Comparison of ENCODE assay signal across 13 cellular contexts in the genomic region with DNA sequence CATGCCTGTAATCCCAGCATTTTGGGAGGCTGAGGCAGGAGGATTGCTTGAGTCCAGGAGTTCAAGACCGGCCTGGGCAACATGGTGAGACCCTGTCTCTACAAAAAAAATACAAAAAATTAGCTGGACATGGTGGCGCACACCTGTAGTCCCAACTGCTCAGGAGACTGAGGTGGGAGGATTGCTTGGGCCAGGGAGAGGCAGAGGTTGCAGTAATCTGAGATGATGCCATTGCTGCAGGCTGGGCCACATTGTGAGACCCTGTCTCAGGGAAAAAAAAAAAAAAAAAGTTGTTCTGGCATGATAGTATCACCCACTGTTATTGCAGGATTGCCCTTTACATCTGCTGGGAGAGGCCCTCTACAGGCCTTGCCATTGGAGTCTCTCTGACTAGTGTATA. TPM values are rescaled to one million over a fixed set of nuclear protein-coding genes. Genes with fewer than 3 reads are reported as not detected.
DNase-seq lines count a peak whose midpoint lies in the region; ATAC-seq and TF ChIP-seq lines count a peak whose summit lies in the region.
"Had no signal": no experiment of that assay in that cellular context is flagged by ENCODE, and none has a peak within 500 bp of the region (broad histone marks: within the 10 kb centered on the region; RNA-seq: fewer than 3 reads in every experiment).

No MANE protein-coding gene starts in this region.

- POLR2A ChIA-PET in activated CD4-positive, alpha-beta T cell treated with anti-CD3 and anti-CD28 coated beads, Interleukin-2, amount 10 ng/mL, durations not matched to agents 7 days and 5 days (lab: Charles Lee) = no interaction called here
- POLR2A ChIA-PET in WTC11 (lab: Charles Lee) = no interaction called here

- no peaks in the 10 kb centered on the region for H3K27me3 Mint-ChIP-seq in activated CD4-positive, alpha-beta T cell treated with anti-CD3 and anti-CD28 coated beads, Interleukin-2, amount 10 ng/mL, durations not matched to agents 7 days and 5 days
- no peaks in the 10 kb centered on the region; the same call in 1 of the 2 replicates for H3K27me3 Mint-ChIP-seq in WTC11 (ENCODE audit: low read depth)

- no peak overlapping the region for H3K4me3 ChIP-seq in LNCaP clone FGC (ENCODE audit: low read depth, low read length)
- H3K4me3 ChIP-seq: SJCRH30 had no signal

- H3K4me3 Mint-ChIP-seq in activated CD4-positive, alpha-beta T cell treated with anti-CD3 and anti-CD28 coated beads, Interleukin-2, amount 10 ng/mL, durations not matched to agents 7 days and 5 days = no peak overlapping the region
- no peak overlapping the region for H3K4me3 Mint-ChIP-seq in WTC11

- H3K4me1 Mint-ChIP-seq in activated CD4-positive, alpha-beta T cell treated with anti-CD3 and anti-CD28 coated beads, Interleukin-2, amount 10 ng/mL, durations not matched to agents 7 days and 5 days = peaks cover 16% of the 10 kb centered on the region
- H3K4me1 Mint-ChIP-seq in WTC11 = peaks cover 27% of the 10 kb centered on the region

- peak overlapping the region; percentile 33 for H3K27ac Mint-ChIP-seq in activated CD4-positive, alpha-beta T cell treated with anti-CD3 and anti-CD28 coated beads, Interleukin-2, amount 10 ng/mL, durations not matched to agents 7 days and 5 days
- no peak overlapping the region for H3K27ac Mint-ChIP-seq in WTC11

- TF ChIP-seq CTCF in LNCaP clone FGC (IDR thresholded peaks at IDR 0.05; ENCODE audit: control insufficient read depth, extremely low read depth, insufficient read depth) (0 out of 2 replicates have a peak, but pooled peaks have one; percentile 1), WTC11 (IDR thresholded peaks at IDR 0.05) (no peak)

- CTCF ChIA-PET in activated CD4-positive, alpha-beta T cell treated with anti-CD3 and anti-CD28 coated beads, Interleukin-2, amount 10 ng/mL, durations not matched to agents 7 days and 5 days (lab: Charles Lee) = no interaction called here
- CTCF ChIA-PET in WTC11 (lab: Charles Lee) = no interaction called here

- H3K9me3 Mint-ChIP-seq in activated CD4-positive, alpha-beta T cell treated with anti-CD3 and anti-CD28 coated beads, Interleukin-2, amount 10 ng/mL, durations not matched to agents 7 days and 5 days = no peaks in the 10 kb centered on the region
- no peaks in the 10 kb centered on the region for H3K9me3 Mint-ChIP-seq in WTC11

- no peak for DNase-seq in activated CD4-positive, alpha-beta T cell treated with anti-CD3 and anti-CD28 coated beads, Interleukin-2, amount 10 ng/mL, durations not matched to agents 7 days and 5 days
- DNase-seq in activated CD4-positive, alpha-beta T cell treated with anti-CD3 and anti-CD28 coated beads for 1 hour = no peak
- DNase-seq in LNCaP clone FGC (ENCODE audit: low read depth) (no peak), WTC11 (ENCODE audit: low spot score) (no peak), posterior cingulate gyrus (no peak), NCI-H69 (lab: John Stamatoyannopoulos, UW) (no peak)
- no peak for DNase-seq in stimulated activated CD4-positive, alpha-beta T cell treated with anti-CD3 and anti-CD28 coated beads, Interleukin-4, amount 100 ng/mL, for 1 hour
- DNase-seq: C1 segment of cervical spinal cord, DMS79 treated with DMSO at 0.1 percent for 48 hours, NCI-H187 treated with DMSO at 0.1 percent for 48 hours, NCI-H510A treated with DMSO at 0.1 percent for 48 hours, SJCRH30 had no signal

- intact Hi-C loops in posterior cingulate gyrus (cut with DNase I) = no loop called here

- ATAC-seq in WTC11 = no peak
- no peak for ATAC-seq in GM21717 (IDR thresholded peaks at IDR 0.05; ENCODE audit: unreplicated experiment)

- H3K36me3 Mint-ChIP-seq in activated CD4-positive, alpha-beta T cell treated with anti-CD3 and anti-CD28 coated beads, Interleukin-2, amount 10 ng/mL, durations not matched to agents 7 days and 5 days (ENCODE audit: low read depth) = peaks cover 22% of the 10 kb centered on the region
- peaks cover 34% of the 10 kb centered on the region for H3K36me3 Mint-ChIP-seq in WTC11

TF ChIP-seq in WTC11, 78 proteins besides CTCF, POLR2A, EP300 and RAD21:
- TF ChIP-seq, protein P1, sequence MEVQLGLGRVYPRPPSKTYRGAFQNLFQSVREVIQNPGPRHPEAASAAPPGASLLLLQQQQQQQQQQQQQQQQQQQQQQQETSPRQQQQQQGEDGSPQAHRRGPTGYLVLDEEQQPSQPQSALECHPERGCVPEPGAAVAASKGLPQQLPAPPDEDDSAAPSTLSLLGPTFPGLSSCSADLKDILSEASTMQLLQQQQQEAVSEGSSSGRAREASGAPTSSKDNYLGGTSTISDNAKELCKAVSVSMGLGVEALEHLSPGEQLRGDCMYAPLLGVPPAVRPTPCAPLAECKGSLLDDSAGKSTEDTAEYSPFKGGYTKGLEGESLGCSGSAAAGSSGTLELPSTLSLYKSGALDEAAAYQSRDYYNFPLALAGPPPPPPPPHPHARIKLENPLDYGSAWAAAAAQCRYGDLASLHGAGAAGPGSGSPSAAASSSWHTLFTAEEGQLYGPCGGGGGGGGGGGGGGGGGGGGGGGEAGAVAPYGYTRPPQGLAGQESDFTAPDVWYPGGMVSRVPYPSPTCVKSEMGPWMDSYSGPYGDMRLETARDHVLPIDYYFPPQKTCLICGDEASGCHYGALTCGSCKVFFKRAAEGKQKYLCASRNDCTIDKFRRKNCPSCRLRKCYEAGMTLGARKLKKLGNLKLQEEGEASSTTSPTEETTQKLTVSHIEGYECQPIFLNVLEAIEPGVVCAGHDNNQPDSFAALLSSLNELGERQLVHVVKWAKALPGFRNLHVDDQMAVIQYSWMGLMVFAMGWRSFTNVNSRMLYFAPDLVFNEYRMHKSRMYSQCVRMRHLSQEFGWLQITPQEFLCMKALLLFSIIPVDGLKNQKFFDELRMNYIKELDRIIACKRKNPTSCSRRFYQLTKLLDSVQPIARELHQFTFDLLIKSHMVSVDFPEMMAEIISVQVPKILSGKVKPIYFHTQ (CRISPR knock-in tag; IDR thresholded peaks at IDR 0.05) = no peak
- TF ChIP-seq ZNF121 (CRISPR knock-in tag; IDR thresholded peaks at IDR 0.05) = peak; percentile 57
- TF ChIP-seq, protein P2, sequence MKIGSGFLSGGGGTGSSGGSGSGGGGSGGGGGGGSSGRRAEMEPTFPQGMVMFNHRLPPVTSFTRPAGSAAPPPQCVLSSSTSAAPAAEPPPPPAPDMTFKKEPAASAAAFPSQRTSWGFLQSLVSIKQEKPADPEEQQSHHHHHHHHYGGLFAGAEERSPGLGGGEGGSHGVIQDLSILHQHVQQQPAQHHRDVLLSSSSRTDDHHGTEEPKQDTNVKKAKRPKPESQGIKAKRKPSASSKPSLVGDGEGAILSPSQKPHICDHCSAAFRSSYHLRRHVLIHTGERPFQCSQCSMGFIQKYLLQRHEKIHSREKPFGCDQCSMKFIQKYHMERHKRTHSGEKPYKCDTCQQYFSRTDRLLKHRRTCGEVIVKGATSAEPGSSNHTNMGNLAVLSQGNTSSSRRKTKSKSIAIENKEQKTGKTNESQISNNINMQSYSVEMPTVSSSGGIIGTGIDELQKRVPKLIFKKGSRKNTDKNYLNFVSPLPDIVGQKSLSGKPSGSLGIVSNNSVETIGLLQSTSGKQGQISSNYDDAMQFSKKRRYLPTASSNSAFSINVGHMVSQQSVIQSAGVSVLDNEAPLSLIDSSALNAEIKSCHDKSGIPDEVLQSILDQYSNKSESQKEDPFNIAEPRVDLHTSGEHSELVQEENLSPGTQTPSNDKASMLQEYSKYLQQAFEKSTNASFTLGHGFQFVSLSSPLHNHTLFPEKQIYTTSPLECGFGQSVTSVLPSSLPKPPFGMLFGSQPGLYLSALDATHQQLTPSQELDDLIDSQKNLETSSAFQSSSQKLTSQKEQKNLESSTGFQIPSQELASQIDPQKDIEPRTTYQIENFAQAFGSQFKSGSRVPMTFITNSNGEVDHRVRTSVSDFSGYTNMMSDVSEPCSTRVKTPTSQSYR (CRISPR knock-in tag; IDR thresholded peaks at IDR 0.05) = no peak

RNA-seq across cellular contexts. Expression of a gene that starts 18.4 kb away (rescaled TPM):
- 100 to 1,000 TPM in 1 of 2 experiments, 10 to 100 TPM in 1; 91.5 to 103 TPM for total RNA-seq in activated CD4-positive, alpha-beta T cell treated with anti-CD3 and anti-CD28 coated beads, Interleukin-2, amount 10 ng/mL, durations not matched to agents 7 days and 5 days
- total RNA-seq in WTC11 (2021) = 185 to 194 TPM (median 189 TPM) in 3 replicates
